In the genomic region with DNA sequence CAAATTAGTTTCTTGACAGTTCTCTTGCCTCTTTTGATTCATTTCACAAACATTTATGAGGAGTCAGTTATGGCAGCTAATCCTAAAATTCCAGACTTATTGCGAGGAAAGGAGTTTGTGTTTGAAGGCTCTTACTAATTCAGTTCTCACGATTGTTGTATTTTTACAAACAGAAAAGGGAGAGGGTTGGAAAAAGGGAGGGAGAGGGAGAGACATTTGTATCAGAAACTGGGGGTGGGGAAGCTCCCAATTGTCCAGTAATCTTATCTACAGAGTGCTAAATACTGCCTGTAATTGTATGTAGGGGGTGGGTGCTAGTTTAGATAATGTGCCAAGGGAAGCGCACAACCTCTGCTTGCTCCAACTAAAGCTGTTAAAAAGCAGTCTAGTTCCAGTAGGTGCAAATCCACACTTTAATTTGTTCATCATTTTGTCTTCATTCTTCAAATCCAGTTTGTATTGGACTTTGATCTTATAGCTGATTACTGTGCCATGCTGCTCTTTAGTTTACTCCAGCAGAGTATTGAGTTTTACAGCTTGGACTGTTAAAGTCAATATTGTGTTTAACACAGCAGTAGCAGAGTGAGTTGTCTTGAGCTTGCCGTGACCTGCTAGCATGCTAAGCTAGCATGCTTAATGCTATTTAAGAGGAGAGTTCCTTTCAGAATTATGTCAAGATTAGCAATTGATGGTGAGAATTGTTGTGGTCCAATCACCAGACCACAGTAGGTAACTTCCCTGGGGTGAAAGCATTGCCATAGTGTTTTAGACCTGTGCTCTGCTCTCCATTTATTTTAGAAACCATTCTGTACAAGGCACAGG, we compare ENCODE assay signal across 9 cellular contexts. TPM values are rescaled to one million over a fixed set of nuclear protein-coding genes. Genes with fewer than 3 reads are reported as not detected.
DNase-seq lines count a peak whose midpoint lies in the region; ATAC-seq, FAIRE-seq and TF ChIP-seq lines count a peak whose summit lies in the region.
"Had no signal": no experiment of that assay in that cellular context is flagged by ENCODE, and none has a peak within 500 bp of the region (broad histone marks: within the 10 kb centered on the region; RNA-seq: fewer than 3 reads in every experiment).

No MANE protein-coding gene starts in this region.

- no peak for TF ChIP-seq POLR2A in GM12891 (IDR thresholded peaks at IDR 0.05; ENCODE audit: low read depth, low read length)

- peak; percentile 50 for ATAC-seq in stimulated activated naive CD8-positive, alpha-beta T cell treated with anti-CD3 and anti-CD28 coated beads, Interleukin-15, amount 100 ng/mL, for 72 hours
- no peak for ATAC-seq in stimulated activated naive CD8-positive, alpha-beta T cell treated with anti-CD3 and anti-CD28 coated beads, Interleukin-15, Interleukin-2, amounts not matched to agents 100 U/mL and 50 U/mL, for 24 hours
- no peak for ATAC-seq in naive thymus-derived CD8-positive, alpha-beta T cell

- no peaks in the 10 kb centered on the region for H3K27me3 Mint-ChIP-seq in stimulated activated naive CD8-positive, alpha-beta T cell treated with anti-CD3 and anti-CD28 coated beads, Interleukin-15, amount 100 ng/mL, for 72 hours
- H3K27me3 Mint-ChIP-seq in naive thymus-derived CD8-positive, alpha-beta T cell, result peaks cover 0 to 9% (median 0%) of the 10 kb centered on the region in 5 donors

- DNase-seq in stimulated activated naive CD8-positive, alpha-beta T cell treated with anti-CD3 and anti-CD28 coated beads, Interleukin-15, amount 100 ng/mL, for 72 hours, result no peak
- no peak for DNase-seq in stimulated activated naive CD8-positive, alpha-beta T cell treated with anti-CD3 and anti-CD28 coated beads, Interleukin-15, Interleukin-2, amounts not matched to agents 100 U/mL and 50 U/mL, for 24 hours
- peak in 1 of 2 experiments; percentile 54 for DNase-seq in SJSA1 (ENCODE audit: low read depth in 1 of 2, low spot score in 2 of 2)
- DNase-seq in GM12891 (ENCODE audit: insufficient read length, low spot score), result no peak
- no peak for DNase-seq in effector CD8-positive, alpha-beta T cell (lab: John Stamatoyannopoulos, UW)
- no peak for DNase-seq in midbrain (lab: John Stamatoyannopoulos, UW)
- no peak for DNase-seq in naive thymus-derived CD8-positive, alpha-beta T cell

- no peaks in the 10 kb centered on the region for H3K9me3 ChIP-seq in SJSA1 (replicated peaks)
- H3K9me3 ChIP-seq: BLaER1 treated with 17β-estradiol and CSF1 and Interleukin-3, amounts not matched to agents 10 nM and 100 nM had no signal

- POLR2A ChIA-PET in naive thymus-derived CD8-positive, alpha-beta T cell (lab: Charles Lee), result interaction anchor here (0.6 kb wide), 1 partner anchor 59 kb away, joined by 3 read pairs; no protein-coding TSS in a partner anchor

- H3K36me3 ChIP-seq in SJSA1, result no peaks in the 10 kb centered on the region
- H3K36me3 ChIP-seq: BLaER1 treated with 17β-estradiol and CSF1 and Interleukin-3, amounts not matched to agents 10 nM and 100 nM had no signal

- no peaks in the 10 kb centered on the region for H3K9me3 Mint-ChIP-seq in stimulated activated naive CD8-positive, alpha-beta T cell treated with anti-CD3 and anti-CD28 coated beads, Interleukin-15, amount 100 ng/mL, for 72 hours
- H3K9me3 Mint-ChIP-seq in naive thymus-derived CD8-positive, alpha-beta T cell, result no peaks in the 10 kb centered on the region

- no peak overlapping the region for H3K27ac Mint-ChIP-seq in stimulated activated naive CD8-positive, alpha-beta T cell treated with anti-CD3 and anti-CD28 coated beads, Interleukin-15, amount 100 ng/mL, for 72 hours
- peak overlapping the region in 1 of 10 donors; percentile 25 for H3K27ac Mint-ChIP-seq in naive thymus-derived CD8-positive, alpha-beta T cell

- H3K27me3 ChIP-seq in SJSA1 (replicated peaks), result no peaks in the 10 kb centered on the region
- H3K27me3 ChIP-seq: BLaER1 treated with 17β-estradiol and CSF1 and Interleukin-3, amounts not matched to agents 10 nM and 100 nM had no signal

- H3K4me3 ChIP-seq in SJSA1, result no peak overlapping the region

- H3K4me1 Mint-ChIP-seq in stimulated activated naive CD8-positive, alpha-beta T cell treated with anti-CD3 and anti-CD28 coated beads, Interleukin-15, amount 100 ng/mL, for 72 hours, result peaks cover 49% of the 10 kb centered on the region
- H3K4me1 Mint-ChIP-seq in naive thymus-derived CD8-positive, alpha-beta T cell, result peaks cover 20 to 60% (median 42%) of the 10 kb centered on the region in 4 donors

- H3K4me1 ChIP-seq in SJSA1 (replicated peaks), result peaks cover 49% of the 10 kb centered on the region

- FAIRE-seq in islet of Langerhans (lab: Jason Lieb, UNC) (peak; percentile 81), GM12891 (lab: Jason Lieb, UNC) (no peak)

- no peak overlapping the region for H3K4me3 Mint-ChIP-seq in stimulated activated naive CD8-positive, alpha-beta T cell treated with anti-CD3 and anti-CD28 coated beads, Interleukin-15, amount 100 ng/mL, for 72 hours
- H3K4me3 Mint-ChIP-seq in naive thymus-derived CD8-positive, alpha-beta T cell, result no peak overlapping the region

- peak overlapping the region; percentile 55 for H3K27ac ChIP-seq in SJSA1

- no peaks in the 10 kb centered on the region for H3K36me3 Mint-ChIP-seq in naive thymus-derived CD8-positive, alpha-beta T cell

TF ChIP-seq in GM12891, 5 proteins besides CTCF, POLR2A, EP300 and RAD21:
- TF ChIP-seq POLR2AphosphoS5 (IDR thresholded peaks at IDR 0.05; ENCODE audit: low read depth, low read length) (no peak), TAF1 (IDR thresholded peaks at IDR 0.05; ENCODE audit: low read depth, low read length) (no peak), POU2F2 (IDR thresholded peaks at IDR 0.05; ENCODE audit: low read depth, low read length) (no peak), PAX5 (IDR thresholded peaks at IDR 0.05; ENCODE audit: insufficient read depth, low read length, severe bottlenecking) (no peak), SPI1 (IDR thresholded peaks at IDR 0.05; ENCODE audit: low read depth, low read length) (no peak)

RNA-seq across cellular contexts. Expression of a gene that starts 13.9 kb away (rescaled TPM):
- total RNA-seq in SJSA1 (2014; rRNA removed; shearing (Covaris generic)), result 14.6 and 29.6 TPM in 2 replicates
- 0.09 TPM for polyA plus RNA-seq in GM12891 (2012; ENCODE audit: low read depth, missing spikeins)
- total RNA-seq in naive thymus-derived CD8-positive, alpha-beta T cell, result 10 to 100 TPM in 1 of 2 experiments, 1 to 10 TPM in 1; 9.3 to 10.1 TPM
- 1 to 10 TPM; 2.5 to 6.7 (median 4.6) TPM for polyA plus RNA-seq in naive thymus-derived CD8-positive, alpha-beta T cell

RNA-seq across cellular contexts. Expression of a gene that starts 59.6 kb away (rescaled TPM):
- 56.4 and 59.7 TPM in 2 replicates for total RNA-seq in SJSA1 (2014; rRNA removed; shearing (Covaris generic))
- polyA plus RNA-seq in GM12891 (2012; ENCODE audit: low read depth, missing spikeins), result 19.4 TPM
- total RNA-seq in naive thymus-derived CD8-positive, alpha-beta T cell, result 10 to 100 TPM; 24.9 to 29.0 TPM
- 10 to 100 TPM; 46.5 to 54.2 (median 49.0) TPM for polyA plus RNA-seq in naive thymus-derived CD8-positive, alpha-beta T cell
